ENCODE assay signal across 10 cellular contexts in genomic region chr6:37007340-37008043, GRCh38. TPM values are rescaled to one million over a fixed set of nuclear protein-coding genes. Genes with fewer than 3 reads are reported as not detected.
DNase-seq lines count a peak whose midpoint lies in the region; ATAC-seq and TF ChIP-seq lines count a peak whose summit lies in the region.
"Had no signal": no experiment of that assay in that cellular context is flagged by ENCODE, and none has a peak within 500 bp of the region (broad histone marks: within the 10 kb centered on the region; RNA-seq: fewer than 3 reads in every experiment).

No MANE protein-coding gene starts in this region.

- peak overlapping the region; percentile 86 for H3K27ac Mint-ChIP-seq in dendritic cell treated with granulocyte-macrophage colony-stimulating factor and Interleukin-4, amounts not matched to agents 40 ng/mL and 50 ng/mL, for 4 days
- H3K27ac Mint-ChIP-seq: activated naive CD4-positive, alpha-beta T cell treated with anti-CD3 and anti-CD28 coated beads for 36 hours had no signal

- no peaks in the 10 kb centered on the region for H3K27me3 ChIP-seq in psoas muscle (ENCODE audit: insufficient read depth in 3 of 3, low read length in 2 of 3)
- H3K27me3 ChIP-seq: testis had no signal

- TF ChIP-seq POLR2A in GM18505 (IDR thresholded peaks at IDR 0.05; ENCODE audit: borderline replicate concordance, extremely low read depth, insufficient read depth, insufficient read length), result peak; percentile 60

- peak overlapping the region; percentile 100 for H3K4me3 Mint-ChIP-seq in dendritic cell treated with granulocyte-macrophage colony-stimulating factor and Interleukin-4, amounts not matched to agents 40 ng/mL and 50 ng/mL, for 4 days
- H3K4me3 Mint-ChIP-seq: activated naive CD4-positive, alpha-beta T cell treated with anti-CD3 and anti-CD28 coated beads for 36 hours had no signal

- peak overlapping the region; percentile 4 for H3K27ac ChIP-seq in psoas muscle

- DNase-seq in psoas muscle (no peak), DMS114 treated with DMSO at 0.1 percent for 48 hours (lab: John Stamatoyannopoulos, UW; ENCODE audit: unreplicated experiment) (no peak), NCI-H1417 (lab: John Stamatoyannopoulos, UW) (no peak)
- DNase-seq: activated naive CD4-positive, alpha-beta T cell treated with anti-CD3 and anti-CD28 coated beads for 36 hours; testis had no signal

- peaks cover 72% of the 10 kb centered on the region for H3K36me3 Mint-ChIP-seq in dendritic cell treated with granulocyte-macrophage colony-stimulating factor and Interleukin-4, amounts not matched to agents 40 ng/mL and 50 ng/mL, for 4 days (ENCODE audit: low read depth)

- no peak for TF ChIP-seq CTCF in psoas muscle (IDR thresholded peaks at IDR 0.05)

- H3K9me3 Mint-ChIP-seq in dendritic cell treated with granulocyte-macrophage colony-stimulating factor and Interleukin-4, amounts not matched to agents 40 ng/mL and 50 ng/mL, for 4 days, result no peaks in the 10 kb centered on the region
- H3K9me3 Mint-ChIP-seq: activated naive CD4-positive, alpha-beta T cell treated with anti-CD3 and anti-CD28 coated beads for 36 hours had no signal

- no peaks in the 10 kb centered on the region for H3K36me3 ChIP-seq in psoas muscle (ENCODE audit: insufficient read depth in 1 of 2, low read depth in 1 of 2)

- H3K4me1 Mint-ChIP-seq in dendritic cell treated with granulocyte-macrophage colony-stimulating factor and Interleukin-4, amounts not matched to agents 40 ng/mL and 50 ng/mL, for 4 days (ENCODE audit: low read depth), result peaks cover 60% of the 10 kb centered on the region

- intact Hi-C loops in dendritic cell treated with granulocyte-macrophage colony-stimulating factor and Interleukin-4, amounts not matched to agents 40 ng/mL and 50 ng/mL, for 4 days (cut with micrococcal nuclease), result loop anchor here (1.0 to 5.0 kb wide), 2 partner anchors 21 to 120 kb away; partner anchors contain the start of genes C6orf89 and MTCH1
- intact Hi-C loops in psoas muscle (cut with DNase I), result no loop called here

- WGBS in psoas muscle, 3 donors, result 71 to 80% (median 73%) methylated on average over 12 of the region's 12 CpGs

- no peaks in the 10 kb centered on the region for H3K27me3 Mint-ChIP-seq in dendritic cell treated with granulocyte-macrophage colony-stimulating factor and Interleukin-4, amounts not matched to agents 40 ng/mL and 50 ng/mL, for 4 days

- ATAC-seq in GM18505 (IDR thresholded peaks at IDR 0.05; ENCODE audit: unreplicated experiment) (no peak), HG03432 (IDR thresholded peaks at IDR 0.05; ENCODE audit: unreplicated experiment) (peak; percentile 29), psoas muscle (peak in 2 of 4 donors; percentile 3 to 12), GM18517 (IDR thresholded peaks at IDR 0.05; ENCODE audit: unreplicated experiment) (no peak), HG03469 (IDR thresholded peaks at IDR 0.05; ENCODE audit: unreplicated experiment) (no peak)

- no peak overlapping the region for H3K4me3 ChIP-seq in psoas muscle
- H3K4me3 ChIP-seq: testis had no signal

- no peaks in the 10 kb centered on the region for H3K4me1 ChIP-seq in psoas muscle

- H3K9me3 ChIP-seq in psoas muscle, result no peaks in the 10 kb centered on the region
- H3K9me3 ChIP-seq: testis had no signal

RNA-seq across cellular contexts. Expression of gene FGD2, which starts 2.0 kb away (rescaled TPM):
- total RNA-seq in psoas muscle, result 1 to 10 TPM; 1.7 to 4.2 (median 3.1) TPM
- 1 to 10 TPM in 1 of 3 donors, under 1 TPM in 2; 0.75 to 1.5 (median 0.92) TPM for polyA plus RNA-seq in psoas muscle

RNA-seq across cellular contexts. Expression of gene MTCH1, which starts 21.5 kb away (rescaled TPM):
- 10 to 100 TPM; 74.6 to 89.2 (median 85.4) TPM for total RNA-seq in psoas muscle
- polyA plus RNA-seq in psoas muscle, result 100 to 1,000 TPM; 110 to 230 (median 145) TPM

RNA-seq across cellular contexts. Expression of gene PI16, which starts 53.0 kb away (rescaled TPM):
- 10 to 100 TPM in 1 of 4 donors, 1 to 10 TPM in 3; 3.1 to 49.1 (median 3.6) TPM for total RNA-seq in psoas muscle
- polyA plus RNA-seq in psoas muscle, result 1 to 10 TPM; 1.2 to 3.1 (median 1.6) TPM
